In genomic region chr3:177221734-177222133, GRCh38 we compare ENCODE assay signal across 30 cellular contexts. TPM values are rescaled to one million over a fixed set of nuclear protein-coding genes. Genes with fewer than 3 reads are reported as not detected.
DNase-seq lines count a peak whose midpoint lies in the region; ATAC-seq and TF ChIP-seq lines count a peak whose summit lies in the region.
"Had no signal": no experiment of that assay in that cellular context is flagged by ENCODE, and none has a peak within 500 bp of the region (broad histone marks: within the 10 kb centered on the region; RNA-seq: fewer than 3 reads in every experiment).

No MANE protein-coding gene starts in this region.

- intact Hi-C loops in Right ventricle myocardium inferior (cut with DNase I) (no loop called here), Right ventricle myocardium superior (cut with DNase I) (no loop called here)
- intact Hi-C loops in dendritic cell treated with granulocyte-macrophage colony-stimulating factor and Interleukin-4, amounts not matched to agents 40 ng/mL and 50 ng/mL, for 4 days (cut with micrococcal nuclease), result no loop called here

- H2AFZ ChIP-seq in OCI-LY1 (ENCODE audit: low read length), result no peak overlapping the region

- H3K9me3 Mint-ChIP-seq in dendritic cell treated with granulocyte-macrophage colony-stimulating factor and Interleukin-4, amounts not matched to agents 40 ng/mL and 50 ng/mL, for 4 days, result no peaks in the 10 kb centered on the region
- no peaks in the 10 kb centered on the region for H3K9me3 Mint-ChIP-seq in stimulated activated memory B cell treated with anti-CD40 and anti-IgM and Interleukin-4, amounts not matched to agents 10 μg/mL and 1 μg/mL and 100 μg/mL, for 72 hours
- H3K9me3 Mint-ChIP-seq: CD8-positive, alpha-beta memory T cell; stimulated activated naive CD8-positive, alpha-beta T cell treated with anti-CD3 and anti-CD28 coated beads, Interleukin-15, amount 100 ng/mL, for 72 hours; T-helper 2 cell treated with Interferon-gamma antibody and Interleukin-4, amounts not matched to agents 5 μg/mL and 100 μg/mL, for 36 hours had no signal

- no peaks in the 10 kb centered on the region for H3K79me2 ChIP-seq in OCI-LY1 (ENCODE audit: insufficient read depth, low read length)

- no peaks in the 10 kb centered on the region for H3K36me3 Mint-ChIP-seq in dendritic cell treated with granulocyte-macrophage colony-stimulating factor and Interleukin-4, amounts not matched to agents 40 ng/mL and 50 ng/mL, for 4 days (ENCODE audit: low read depth)
- H3K36me3 Mint-ChIP-seq in stimulated activated memory B cell treated with anti-CD40 and anti-IgM and Interleukin-4, amounts not matched to agents 10 μg/mL and 1 μg/mL and 100 μg/mL, for 72 hours, result no peaks in the 10 kb centered on the region
- H3K36me3 Mint-ChIP-seq: activated naive CD8-positive, alpha-beta T cell; CD8-positive, alpha-beta memory T cell had no signal

- no peaks in the 10 kb centered on the region for H3K27me3 Mint-ChIP-seq in dendritic cell treated with granulocyte-macrophage colony-stimulating factor and Interleukin-4, amounts not matched to agents 40 ng/mL and 50 ng/mL, for 4 days
- H3K27me3 Mint-ChIP-seq in stimulated activated memory B cell treated with anti-CD40 and anti-IgM and Interleukin-4, amounts not matched to agents 10 μg/mL and 1 μg/mL and 100 μg/mL, for 72 hours, result no peaks in the 10 kb centered on the region
- H3K27me3 Mint-ChIP-seq: activated naive CD8-positive, alpha-beta T cell; B cell; CD8-positive, alpha-beta memory T cell; stimulated activated naive CD8-positive, alpha-beta T cell treated with anti-CD3 and anti-CD28 coated beads, Interleukin-15, amount 100 ng/mL, for 72 hours had no signal

- H3K27me3 ChIP-seq in OCI-LY1 (ENCODE audit: insufficient read depth, low read length), result no peaks in the 10 kb centered on the region
- H3K27me3 ChIP-seq: breast epithelium, pancreas, vagina had no signal

- ATAC-seq in Right ventricle myocardium inferior, result peak; percentile 34
- ATAC-seq in Right ventricle myocardium superior (ENCODE audit: poor library complexity), result no peak
- ATAC-seq in stimulated activated memory B cell treated with anti-CD40 and anti-IgM and Interleukin-4, amounts not matched to agents 10 μg/mL and 1 μg/mL and 100 μg/mL, for 72 hours, result no peak
- ATAC-seq in HG03342 (IDR thresholded peaks at IDR 0.05; ENCODE audit: unreplicated experiment), result no peak
- no peak for ATAC-seq in GM18909 (IDR thresholded peaks at IDR 0.05; ENCODE audit: poor library complexity, unreplicated experiment)
- no peak for ATAC-seq in HG02840 (IDR thresholded peaks at IDR 0.05; ENCODE audit: low FRiP score, unreplicated experiment)
- ATAC-seq: stimulated activated naive CD8-positive, alpha-beta T cell treated with anti-CD3 and anti-CD28 coated beads, Interleukin-15, amount 100 ng/mL, for 72 hours had no signal

- H3F3A ChIP-seq in OCI-LY1 (ENCODE audit: insufficient read depth, low read length), result no peaks in the 10 kb centered on the region

- DNase-seq in Right ventricle myocardium inferior (ENCODE audit: missing footprints), result no peak
- no peak for DNase-seq in Right ventricle myocardium superior
- DNase-seq: activated CD4-positive, alpha-beta T cell treated with anti-CD3 and anti-CD28 coated beads for 48 hours; activated T-cell treated with anti-CD3 and anti-CD28 coated beads for 4 hours; CD8-positive, alpha-beta memory T cell; effector CD4-positive, alpha-beta T cell; hypothalamus; left cardiac atrium; NCI-H1417 treated with DMSO at 0.1 percent for 48 hours; NCI-H2081; pancreas; retina; SK-N-SH; stimulated activated CD4-positive, alpha-beta T cell treated with anti-CD3 and anti-CD28 coated beads, Interleukin-1b, Interleukin-23, amount 100 ng/mL, for 48 hours; stimulated activated naive CD8-positive, alpha-beta T cell treated with anti-CD3 and anti-CD28 coated beads, Interleukin-15, amount 100 ng/mL, for 72 hours had no signal

- no peaks in the 10 kb centered on the region for H3K36me3 ChIP-seq in OCI-LY1 (ENCODE audit: insufficient read depth, low read length)
- H3K36me3 ChIP-seq: breast epithelium, pancreas, thoracic aorta, vagina had no signal

- no peaks in the 10 kb centered on the region for H4K20me1 ChIP-seq in OCI-LY1 (ENCODE audit: insufficient read depth, low read length)

- peak overlapping the region; percentile 18 for H3K27ac ChIP-seq in OCI-LY1 (ENCODE audit: low read depth, low read length, poor library complexity, severe bottlenecking)
- H3K27ac ChIP-seq: breast epithelium, epithelial cell of prostate, pancreas, RWPE1, thoracic aorta, vagina, VCaP had no signal

- H3K27ac Mint-ChIP-seq in dendritic cell treated with granulocyte-macrophage colony-stimulating factor and Interleukin-4, amounts not matched to agents 40 ng/mL and 50 ng/mL, for 4 days, result peak overlapping the region; percentile 78
- H3K27ac Mint-ChIP-seq in stimulated activated memory B cell treated with anti-CD40 and anti-IgM and Interleukin-4, amounts not matched to agents 10 μg/mL and 1 μg/mL and 100 μg/mL, for 72 hours, result peak overlapping the region; percentile 1
- H3K27ac Mint-ChIP-seq: activated naive CD8-positive, alpha-beta T cell; B cell; stimulated activated naive CD8-positive, alpha-beta T cell treated with anti-CD3 and anti-CD28 coated beads, Interleukin-15, amount 100 ng/mL, for 72 hours had no signal

- no peak overlapping the region for H3K9ac ChIP-seq in OCI-LY1 (ENCODE audit: low read length)
- H3K9ac ChIP-seq: SK-N-SH had no signal

- H3K4me1 ChIP-seq in OCI-LY1 (ENCODE audit: insufficient read depth, low read length, severe bottlenecking), result peaks cover 22% of the 10 kb centered on the region
- H3K4me1 ChIP-seq: breast epithelium, pancreas, vagina had no signal

- no peaks in the 10 kb centered on the region for H3K9me3 ChIP-seq in OCI-LY1 (ENCODE audit: low read length)
- H3K9me3 ChIP-seq: breast epithelium, pancreas, SK-N-SH, thoracic aorta, vagina had no signal

- H3K4me1 Mint-ChIP-seq in dendritic cell treated with granulocyte-macrophage colony-stimulating factor and Interleukin-4, amounts not matched to agents 40 ng/mL and 50 ng/mL, for 4 days (ENCODE audit: low read depth), result peaks cover 23% of the 10 kb centered on the region
- peaks cover 21% of the 10 kb centered on the region for H3K4me1 Mint-ChIP-seq in stimulated activated memory B cell treated with anti-CD40 and anti-IgM and Interleukin-4, amounts not matched to agents 10 μg/mL and 1 μg/mL and 100 μg/mL, for 72 hours

- no peaks in the 10 kb centered on the region for H3K9me2 ChIP-seq in OCI-LY1 (ENCODE audit: low read depth, low read length)
- H3K9me2 ChIP-seq: SK-N-SH had no signal

- H3K4me3 Mint-ChIP-seq in dendritic cell treated with granulocyte-macrophage colony-stimulating factor and Interleukin-4, amounts not matched to agents 40 ng/mL and 50 ng/mL, for 4 days, result no peak overlapping the region
- no peak overlapping the region for H3K4me3 Mint-ChIP-seq in stimulated activated memory B cell treated with anti-CD40 and anti-IgM and Interleukin-4, amounts not matched to agents 10 μg/mL and 1 μg/mL and 100 μg/mL, for 72 hours
- H3K4me3 Mint-ChIP-seq: activated naive CD8-positive, alpha-beta T cell; B cell; CD8-positive, alpha-beta memory T cell; stimulated activated naive CD8-positive, alpha-beta T cell treated with anti-CD3 and anti-CD28 coated beads, Interleukin-15, amount 100 ng/mL, for 72 hours; T-helper 2 cell treated with Interferon-gamma antibody and Interleukin-4, amounts not matched to agents 5 μg/mL and 100 μg/mL, for 36 hours had no signal

- no peak for TF ChIP-seq CTCF in OCI-LY1 (IDR thresholded peaks at IDR 0.05; ENCODE audit: low read length)

- no peak overlapping the region for H3K4me3 ChIP-seq in OCI-LY1 (ENCODE audit: low read depth, low read length, poor library complexity, severe bottlenecking)
- H3K4me3 ChIP-seq: breast epithelium, pancreas, thoracic aorta, vagina had no signal

- no peak overlapping the region for H3K4me2 ChIP-seq in OCI-LY1 (ENCODE audit: low read length)
- H3K4me2 ChIP-seq: SK-N-SH had no signal

RNA-seq across cellular contexts. Expression of gene TBL1XR1, which starts 24.5 kb away (rescaled TPM):
- 96.8 TPM for total RNA-seq in Right ventricle myocardium inferior
- total RNA-seq in Right ventricle myocardium superior, result 90.8 TPM
